Comparison of ENCODE assay signal across 24 cellular contexts in genomic region chr3:55969634-55970033, GRCh38.
"Had no signal": no experiment of that assay in that cellular context is flagged by ENCODE, and none has a peak within 500 bp of the region (broad histone marks: within the 10 kb centered on the region; RNA-seq: fewer than 3 reads in every experiment).

No MANE protein-coding gene starts in this region.

- H3K27ac ChIP-seq: neutrophil, pancreas, psoas muscle, right lobe of liver, sigmoid colon, suprapubic skin, testis, tibial artery, upper lobe of right lung, uterus had no signal

- H3K4me1 ChIP-seq: pancreas, psoas muscle, right lobe of liver, sigmoid colon, suprapubic skin, testis, tibial artery, upper lobe of right lung, uterus had no signal

- H3K9me3 ChIP-seq: neutrophil, pancreas, psoas muscle, right lobe of liver, sigmoid colon, suprapubic skin, testis, tibial artery, upper lobe of right lung, uterus had no signal

- H3K4me3 ChIP-seq: pancreas, psoas muscle, right lobe of liver, sigmoid colon, suprapubic skin, testis, tibial artery, upper lobe of right lung, uterus had no signal

- H3K36me3 ChIP-seq: neutrophil, pancreas, right lobe of liver, sigmoid colon, suprapubic skin, tibial artery, upper lobe of right lung, uterus had no signal

- H3K27me3 ChIP-seq: neutrophil, pancreas, right lobe of liver, sigmoid colon, suprapubic skin, testis, tibial artery, upper lobe of right lung, uterus had no signal

- DNase-seq: naive B cell; naive thymus-derived CD8-positive, alpha-beta T cell; nephron progenitor cell; nucleus accumbens; pancreas; psoas muscle; right cardiac atrium; right lobe of liver; sigmoid colon; small intestine; stimulated activated CD4-positive, alpha-beta T cell treated with anti-CD3 and anti-CD28 coated beads, Interleukin-1b, Interleukin-23, amount 100 ng/mL, for 48 hours; stimulated activated CD4-positive, alpha-beta T cell treated with anti-CD3 and anti-CD28 coated beads, Interleukin-4, amount 100 ng/mL, for 1 hour; stimulated activated CD4-positive, alpha-beta T cell treated with anti-CD3 and anti-CD28 coated beads, Interleukin-4, amount 100 ng/mL, for 4 hours; stimulated activated CD8-positive, alpha-beta memory T cell treated with anti-CD3 and anti-CD28 coated beads, Interleukin-4, amount 100 ng/mL, for 48 hours; stimulated activated naive CD4-positive, alpha-beta T cell; stimulated activated naive CD8-positive, alpha-beta T cell treated with anti-CD3 and anti-CD28 coated beads, Interleukin-15, amount 100 ng/mL, for 72 hours; stimulated activated naive CD8-positive, alpha-beta T cell treated with anti-CD3 and anti-CD28 coated beads, Interleukin-15, Interleukin-2, amounts not matched to agents 100 U/mL and 50 U/mL, for 24 hours; substantia nigra; testis; tibial artery; upper lobe of right lung; uterus had no signal
